7 cellular contexts compared by ENCODE assay signal in the genomic region with DNA sequence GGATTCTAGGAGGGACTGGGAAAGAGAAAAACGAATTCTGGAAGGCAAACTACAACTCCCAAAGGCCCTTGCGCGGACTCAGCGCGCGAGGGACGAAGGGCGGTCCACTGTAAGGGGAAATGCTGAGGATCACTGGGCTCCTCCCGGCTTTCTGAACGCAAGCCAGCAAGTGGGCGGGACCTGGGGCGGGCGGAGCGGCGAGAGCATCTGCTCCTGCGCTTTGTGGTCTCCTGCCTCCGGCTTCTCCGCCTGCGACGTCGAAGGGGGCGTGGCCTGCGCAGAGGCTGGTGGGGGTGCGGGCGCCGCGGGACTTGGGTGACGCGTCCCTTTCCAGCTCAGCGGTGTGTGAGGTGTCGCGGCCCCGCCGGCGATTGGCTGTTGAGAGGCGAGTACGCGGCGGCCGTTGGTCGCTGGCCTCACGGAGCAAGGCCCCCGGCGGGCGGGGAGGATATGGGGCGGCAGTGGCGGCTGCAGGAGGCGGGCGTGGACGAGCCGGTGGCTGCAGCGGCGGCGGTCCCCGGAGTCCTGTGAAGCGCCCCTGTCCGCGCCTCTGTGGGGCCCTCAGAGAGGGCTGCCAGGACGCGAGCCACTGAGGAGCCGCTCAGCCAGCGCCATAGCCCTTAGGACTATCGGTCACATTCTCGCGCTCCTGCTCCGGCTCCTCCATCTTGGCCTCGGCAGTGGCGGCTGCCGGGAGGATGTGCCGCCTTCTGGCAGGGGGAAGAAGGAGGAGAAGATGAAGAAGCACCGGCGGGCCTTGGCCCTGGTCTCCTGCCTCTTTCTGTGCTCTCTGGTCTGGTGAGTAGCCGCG. TPM values are rescaled to one million over a fixed set of nuclear protein-coding genes. Genes with fewer than 3 reads are reported as not detected.
DNase-seq lines count a peak whose midpoint lies in the region; ATAC-seq, FAIRE-seq and TF ChIP-seq lines count a peak whose summit lies in the region.

A gene with protein sequence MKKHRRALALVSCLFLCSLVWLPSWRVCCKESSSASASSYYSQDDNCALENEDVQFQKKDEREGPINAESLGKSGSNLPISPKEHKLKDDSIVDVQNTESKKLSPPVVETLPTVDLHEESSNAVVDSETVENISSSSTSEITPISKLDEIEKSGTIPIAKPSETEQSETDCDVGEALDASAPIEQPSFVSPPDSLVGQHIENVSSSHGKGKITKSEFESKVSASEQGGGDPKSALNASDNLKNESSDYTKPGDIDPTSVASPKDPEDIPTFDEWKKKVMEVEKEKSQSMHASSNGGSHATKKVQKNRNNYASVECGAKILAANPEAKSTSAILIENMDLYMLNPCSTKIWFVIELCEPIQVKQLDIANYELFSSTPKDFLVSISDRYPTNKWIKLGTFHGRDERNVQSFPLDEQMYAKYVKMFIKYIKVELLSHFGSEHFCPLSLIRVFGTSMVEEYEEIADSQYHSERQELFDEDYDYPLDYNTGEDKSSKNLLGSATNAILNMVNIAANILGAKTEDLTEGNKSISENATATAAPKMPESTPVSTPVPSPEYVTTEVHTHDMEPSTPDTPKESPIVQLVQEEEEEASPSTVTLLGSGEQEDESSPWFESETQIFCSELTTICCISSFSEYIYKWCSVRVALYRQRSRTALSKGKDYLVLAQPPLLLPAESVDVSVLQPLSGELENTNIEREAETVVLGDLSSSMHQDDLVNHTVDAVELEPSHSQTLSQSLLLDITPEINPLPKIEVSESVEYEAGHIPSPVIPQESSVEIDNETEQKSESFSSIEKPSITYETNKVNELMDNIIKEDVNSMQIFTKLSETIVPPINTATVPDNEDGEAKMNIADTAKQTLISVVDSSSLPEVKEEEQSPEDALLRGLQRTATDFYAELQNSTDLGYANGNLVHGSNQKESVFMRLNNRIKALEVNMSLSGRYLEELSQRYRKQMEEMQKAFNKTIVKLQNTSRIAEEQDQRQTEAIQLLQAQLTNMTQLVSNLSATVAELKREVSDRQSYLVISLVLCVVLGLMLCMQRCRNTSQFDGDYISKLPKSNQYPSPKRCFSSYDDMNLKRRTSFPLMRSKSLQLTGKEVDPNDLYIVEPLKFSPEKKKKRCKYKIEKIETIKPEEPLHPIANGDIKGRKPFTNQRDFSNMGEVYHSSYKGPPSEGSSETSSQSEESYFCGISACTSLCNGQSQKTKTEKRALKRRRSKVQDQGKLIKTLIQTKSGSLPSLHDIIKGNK (N-terminal part only) (plus strand): TSS at position 451 of the 811 bp plus-strand sequence. CDS start 286 bp downstream, at position 737.

- peak in 1 of 4 donors; percentile 34 for TF ChIP-seq EP300 in sigmoid colon (IDR thresholded peaks at IDR 0.05)

- H3K4me3 ChIP-seq in body of pancreas (peak within 1 kb of the TSS; percentile 66 to 80), sigmoid colon (peak within 1 kb of the TSS; percentile 82 to 94 (median 89))

- H3K4me1 ChIP-seq in body of pancreas = peaks cover 30% of the 10 kb centered on the region
- H3K4me1 ChIP-seq in sigmoid colon = peaks cover 0 to 42% (median 23%) of the 10 kb centered on the region in 4 donors

- FAIRE-seq in TTC549 (lab: Jason Lieb, UNC) = peak; percentile 99

- DNase-seq in NCI-H2107 treated with DMSO at 0.1 percent for 48 hours (lab: John Stamatoyannopoulos, UW; ENCODE audit: unreplicated experiment) = peak; percentile 98
- DNase-seq in body of pancreas = peak; percentile 100
- peak; percentile 79 for DNase-seq in iPS DF 19.7 (ENCODE audit: low read depth, low spot score)
- peak; percentile 100 for DNase-seq in sigmoid colon

- H3K27me3 ChIP-seq in body of pancreas = no peaks in the 10 kb centered on the region
- H3K27me3 ChIP-seq in sigmoid colon = no peaks in the 10 kb centered on the region

- H3K27ac ChIP-seq in body of pancreas (peak within 1 kb of the TSS; percentile 95 to 99 (median 98)), sigmoid colon (peak within 1 kb of the TSS; percentile 96 to 99 (median 98))

- H3K9me3 ChIP-seq in body of pancreas (no peaks in the 10 kb centered on the region), sigmoid colon (no peaks in the 10 kb centered on the region)

- TF ChIP-seq POLR2A in body of pancreas (IDR thresholded peaks at IDR 0.05) (peak; percentile 98 to 100 (median 99)), sigmoid colon (IDR thresholded peaks at IDR 0.05) (peak; percentile 86 to 93)

- ATAC-seq in GM18520 (IDR thresholded peaks at IDR 0.05; ENCODE audit: unreplicated experiment) (peak; percentile 82), HG03064 (IDR thresholded peaks at IDR 0.05; ENCODE audit: low read depth, unreplicated experiment) (peak; percentile 86), body of pancreas (peak; percentile 92)

- intact Hi-C loops in body of pancreas (cut with DNase I) = no loop called here
- intact Hi-C loops in sigmoid colon (cut with DNase I) = loop anchor here (2.0 to 10.0 kb wide), 3 partner anchors 134 to 790 kb away; a partner anchor contains a TSS

- H3K36me3 ChIP-seq in body of pancreas (replicated peaks in 1 of 2; ENCODE audit: insufficient read depth in 1 of 2, low read depth in 2 of 2) (no peaks in the 10 kb centered on the region), sigmoid colon (no peaks in the 10 kb centered on the region)

- WGBS in body of pancreas, 2 donors = 0% methylated on average over 21 to 74 of the region's 74 CpGs
- WGBS in sigmoid colon, 2 donors = 0% methylated on average over 74 of the region's 74 CpGs

- TF ChIP-seq CTCF in body of pancreas (IDR thresholded peaks at IDR 0.05) (peak in 1 of 7 experiments; percentile 9), sigmoid colon (IDR thresholded peaks at IDR 0.05) (no peak)

RNA-seq across cellular contexts. Expression of the gene that starts here (rescaled TPM):
- 10 to 100 TPM; 61.0 to 68.6 TPM for total RNA-seq in body of pancreas
- total RNA-seq in sigmoid colon = 10 to 100 TPM; 27.4 to 36.6 (median 33.4) TPM
- polyA plus RNA-seq in sigmoid colon = 1 to 10 TPM; 1.8 to 9.9 (median 2.1) TPM

Comparison
In these comparisons a context has a peak if more than half of its experiments do, and no peak if none do; other contexts are left out.
1. Peak in every context shown above with its lines: DNase-seq, ATAC-seq, H3K4me3 ChIP-seq and H3K27ac ChIP-seq.